9 cellular contexts compared by ENCODE assay signal in the genomic region with DNA sequence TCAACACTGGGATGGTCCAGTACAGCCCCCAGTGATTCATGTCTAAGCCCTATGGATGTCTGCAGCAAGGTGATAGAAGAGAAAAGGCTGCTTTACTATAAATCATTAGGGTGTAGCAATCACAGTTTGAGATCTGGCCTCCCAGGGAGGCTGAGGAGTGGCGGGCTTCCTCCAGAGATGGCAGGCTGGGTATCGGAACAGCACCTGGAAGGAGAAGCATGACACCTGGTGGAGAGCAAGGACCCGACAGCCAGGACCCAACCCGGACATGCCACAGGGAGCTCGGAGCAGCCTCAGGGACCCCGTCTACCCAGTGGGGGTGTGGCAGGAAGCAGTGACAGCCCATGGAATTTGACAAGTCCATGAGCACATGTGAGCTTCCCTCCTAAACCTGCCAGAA.
DNase-seq lines count a peak whose midpoint lies in the region; ATAC-seq and TF ChIP-seq lines count a peak whose summit lies in the region.
"Had no signal": no experiment of that assay in that cellular context is flagged by ENCODE, and none has a peak within 500 bp of the region (broad histone marks: within the 10 kb centered on the region; RNA-seq: fewer than 3 reads in every experiment).

No MANE protein-coding gene starts in this region.

- WGBS in body of pancreas, 2 donors: 22 to 25% methylated on average over 6 of the region's 6 CpGs

- H4K20me1 ChIP-seq in Karpas-422 (ENCODE audit: insufficient read depth, low read depth, low read length): no peaks in the 10 kb centered on the region

- H3K4me1 ChIP-seq in Karpas-422 (ENCODE audit: low read length): peaks cover 19% of the 10 kb centered on the region
- H3K4me1 ChIP-seq in body of pancreas: peaks cover 8% of the 10 kb centered on the region
- H3K4me1 ChIP-seq in lower lobe of right lung: peaks cover 12% of the 10 kb centered on the region

- DNase-seq in ELR (ENCODE audit: low read depth) (peak; percentile 64), Karpas-422 (peak; percentile 56), body of pancreas (peak; percentile 37 to 51 (median 42)), lower lobe of right lung (peak; percentile 69), nucleus accumbens (lab: John Stamatoyannopoulos, UW) (no peak)
- DNase-seq in activated CD4-positive, CD25-positive, alpha-beta regulatory T cell treated with anti-CD3 and anti-CD28 coated beads, Interleukin-2, amount 50 U/mL, for 72 hours: no peak
- no peak for DNase-seq in central memory CD4-positive, alpha-beta T cell

- H3K9me3 ChIP-seq in Karpas-422 (ENCODE audit: low read length): no peaks in the 10 kb centered on the region
- peaks cover 0 to 2% (median 0%) of the 10 kb centered on the region in 3 donors for H3K9me3 ChIP-seq in body of pancreas
- H3K9me3 ChIP-seq in lower lobe of right lung: no peaks in the 10 kb centered on the region
- H3K9me3 ChIP-seq: ascending aorta had no signal

- TF ChIP-seq POLR2A in body of pancreas (IDR thresholded peaks at IDR 0.05): no peak

- no peak overlapping the region for H3K27ac ChIP-seq in Karpas-422 (ENCODE audit: low read length)
- H3K27ac ChIP-seq in body of pancreas: no peak overlapping the region
- no peak overlapping the region for H3K27ac ChIP-seq in lower lobe of right lung
- H3K27ac ChIP-seq: ascending aorta had no signal

- H3K9me2 ChIP-seq in Karpas-422 (replicated peaks; ENCODE audit: insufficient read depth, low read length): no peaks in the 10 kb centered on the region

- H3K27me3 ChIP-seq in Karpas-422 (ENCODE audit: low read length): no peaks in the 10 kb centered on the region
- no peaks in the 10 kb centered on the region for H3K27me3 ChIP-seq in body of pancreas
- H3K27me3 ChIP-seq in lower lobe of right lung (ENCODE audit: low read depth): no peaks in the 10 kb centered on the region
- H3K27me3 ChIP-seq: ascending aorta had no signal

- H3K4me2 ChIP-seq in Karpas-422 (ENCODE audit: low read depth, low read length, poor library complexity, severe bottlenecking): no peak overlapping the region

- peak in 6 of 7 experiments; percentile 12 to 54 (median 40) for TF ChIP-seq CTCF in body of pancreas (IDR thresholded peaks at IDR 0.05)
- TF ChIP-seq CTCF in lower lobe of right lung (IDR thresholded peaks at IDR 0.05): peak; percentile 50

- H2AFZ ChIP-seq in Karpas-422 (ENCODE audit: low read length): no peak overlapping the region

- H3K9ac ChIP-seq in Karpas-422 (ENCODE audit: low read length): no peak overlapping the region

- ATAC-seq in body of pancreas: peak; percentile 53
- peak; percentile 86 to 88 for ATAC-seq in lower lobe of right lung
- no peak for ATAC-seq in HG03442 (IDR thresholded peaks at IDR 0.05; ENCODE audit: unreplicated experiment)

- H3K4me3 ChIP-seq in Karpas-422 (ENCODE audit: low read length): no peak overlapping the region
- no peak overlapping the region for H3K4me3 ChIP-seq in body of pancreas
- no peak overlapping the region for H3K4me3 ChIP-seq in lower lobe of right lung
- H3K4me3 ChIP-seq: ascending aorta had no signal

- H3K79me2 ChIP-seq in Karpas-422 (ENCODE audit: low read length): no peaks in the 10 kb centered on the region

- intact Hi-C loops in body of pancreas (cut with DNase I) (no loop called here), lower lobe of right lung (cut with DNase I) (no loop called here)

- H3K36me3 ChIP-seq in Karpas-422 (ENCODE audit: insufficient read depth, low read length): no peaks in the 10 kb centered on the region
- no peaks in the 10 kb centered on the region for H3K36me3 ChIP-seq in body of pancreas (replicated peaks in 1 of 2; ENCODE audit: insufficient read depth in 1 of 2, low read depth in 2 of 2)
- no peaks in the 10 kb centered on the region for H3K36me3 ChIP-seq in lower lobe of right lung
- H3K36me3 ChIP-seq: ascending aorta had no signal

Comparison
In these comparisons a context has a peak if more than half of its experiments do, and no peak if none do; other contexts are left out.
1. DNase-seq: peak in ELR (single experiment), Karpas-422 (single experiment), body of pancreas (4 of 4) and lower lobe of right lung (single experiment); none in activated CD4-positive, CD25-positive, alpha-beta regulatory T cell treated with anti-CD3 and anti-CD28 coated beads, Interleukin-2, amount 50 U/mL, for 72 hours (single experiment), nucleus accumbens (0 of 56) and central memory CD4-positive, alpha-beta T cell (single experiment).